ENCODE assay signal across 8 cellular contexts in genomic region chr18:35005963-35006577, GRCh38. TPM values are rescaled to one million over a fixed set of nuclear protein-coding genes. Genes with fewer than 3 reads are reported as not detected.
DNase-seq lines count a peak whose midpoint lies in the region; ATAC-seq, FAIRE-seq and TF ChIP-seq lines count a peak whose summit lies in the region.

No MANE protein-coding gene starts in this region.

- H3K27me3 ChIP-seq in GM12878 (replicated peaks in 1 of 2; ENCODE audit: control insufficient read depth in 2 of 2, insufficient read depth in 2 of 2, low read length in 1 of 2) = no peaks in the 10 kb centered on the region
- H3K27me3 ChIP-seq in spleen (replicated peaks in 1 of 7) = no peaks in the 10 kb centered on the region

- intact Hi-C loops in GM12878 (cut with micrococcal nuclease; ENCODE audit: unreplicated experiment) (loop anchor here (1.0 to 5.0 kb wide), 3 partner anchors 138 to 349 kb away; no protein-coding TSS in a partner anchor), spleen (cut with DNase I; ENCODE audit: low total_unique reads) (loop anchor here (5.0 to 10.0 kb wide), 2 partner anchors 136 to 349 kb away; no protein-coding TSS in a partner anchor)

- H3K4me1 ChIP-seq in GM12878 (ENCODE audit: control insufficient read depth, insufficient read depth, low read length) (no peaks in the 10 kb centered on the region), spleen (peaks cover 0 to 8% (median 0%) of the 10 kb centered on the region in 6 donors)

- RAD21 ChIA-PET in GM12878 (lab: Charles Lee; ENCODE audit: unreplicated experiment) = interaction anchor here (1.0 to 1.9 kb wide), 10 partner anchors 12 to 349 kb away, joined by 3 to 29 read pairs (median 4); no protein-coding TSS in a partner anchor

- H2AFZ ChIP-seq in GM12878 (ENCODE audit: control insufficient read depth, low read depth, low read length) = no peak overlapping the region

- peak; percentile 53 for DNase-seq in DMS153 treated with DMSO at 0.1 percent for 48 hours (lab: John Stamatoyannopoulos, UW; ENCODE audit: unreplicated experiment)
- peak; percentile 49 to 80 for DNase-seq in NCI-H524 (lab: John Stamatoyannopoulos, UW)
- DNase-seq in GM12878 (ENCODE audit: low read depth, low spot score) = no peak
- peak; percentile 28 for DNase-seq in iPS DF 19.7 (ENCODE audit: low read depth, low spot score)
- no peak for DNase-seq in spleen
- no peak for DNase-seq in COLO668 (lab: John Stamatoyannopoulos, UW; ENCODE audit: unreplicated experiment)

- no peak for TF ChIP-seq POLR2A in GM12878 (IDR thresholded peaks at IDR 0.05; ENCODE audit: low read depth, low read length)
- TF ChIP-seq POLR2A in spleen (IDR thresholded peaks at IDR 0.05) = no peak

- H3K36me3 ChIP-seq in GM12878 (ENCODE audit: control insufficient read depth in 2 of 2, insufficient read depth in 2 of 2, low read length in 1 of 2) (no peaks in the 10 kb centered on the region), spleen (no peaks in the 10 kb centered on the region)

- H3K9me3 ChIP-seq in GM12878 (replicated peaks; ENCODE audit: control insufficient read depth, insufficient read depth, low read length) (no peaks in the 10 kb centered on the region), spleen (no peaks in the 10 kb centered on the region)

- POLR2A ChIA-PET in GM12878 (lab: Charles Lee) = no interaction called here

- H3K4me3 ChIP-seq in GM12878 = no peak overlapping the region
- no peak overlapping the region for H3K4me3 ChIP-seq in spleen

- TF ChIP-seq RAD21 in GM12878 (IDR thresholded peaks at IDR 0.05; ENCODE audit: insufficient read depth, low read depth, low read length) = peak; percentile 89

- TF ChIP-seq CTCF in GM12878 (IDR thresholded peaks at IDR 0.05 in 2 of 3, conservative IDR thresholded peaks at IDR 0.05 in 1 of 3; ENCODE audit: control insufficient read depth in 2 of 3, extremely low read depth in 1 of 3, insufficient read depth in 1 of 3, low read depth in 3 of 3, low read length in 3 of 3) (peak; percentile 44 to 64 (median 49); a peak in 4 of 6 replicates), spleen (IDR thresholded peaks at IDR 0.05 in 8 of 11, conservative IDR thresholded peaks at IDR 0.05 in 3 of 11) (peak; percentile 40 to 72 (median 63))

- no TSS peak for BruUV-seq in GM12878 (replicated peaks; lab: Mats Ljungman, UMichigan)

- in situ Hi-C loops in GM12878 (cut with MboI) = loop anchor here (10.0 kb wide), 1 partner anchor 139 kb away; no protein-coding TSS in a partner anchor

- H4K20me1 ChIP-seq in GM12878 (ENCODE audit: control insufficient read depth, insufficient read depth) = no peaks in the 10 kb centered on the region

- ATAC-seq in GM19395 (IDR thresholded peaks at IDR 0.05; ENCODE audit: unreplicated experiment) (peak; percentile 92), HG03442 (IDR thresholded peaks at IDR 0.05; ENCODE audit: unreplicated experiment) (peak; percentile 77), GM12878 (peak; percentile 95)

- no peak overlapping the region for H3K9ac ChIP-seq in GM12878 (ENCODE audit: control insufficient read depth, insufficient read depth, low read length)

- H3K4me2 ChIP-seq in GM12878 (ENCODE audit: control insufficient read depth, insufficient read depth) = no peak overlapping the region

- no peaks in the 10 kb centered on the region for H3K79me2 ChIP-seq in GM12878 (ENCODE audit: control insufficient read depth, insufficient read depth, low read length)

- FAIRE-seq in GM12878 (lab: Jason Lieb, UNC) = peak; percentile 88

- no peak for TF ChIP-seq EP300 in GM12878 (IDR thresholded peaks at IDR 0.05; ENCODE audit: borderline replicate concordance in 1 of 2, control insufficient read depth in 1 of 2, low read depth in 2 of 2, low read length in 2 of 2)

- CTCF ChIA-PET in GM12878 (lab: Yijun Ruan, JAX) = interaction anchor here (0.7 to 2.8 kb wide), 24 partner anchors 10 to 380 kb away, joined by 3 to 52 read pairs (median 4); partner anchors contain the start of gene MAPRE2

- SMC1A ChIA-PET in GM12878 (lab: Charles Lee; ENCODE audit: uncharacterized antibody, unreplicated experiment) = interaction anchor here (0.5 to 4.6 kb wide), 19 partner anchors 12 to 653 kb away, joined by 3 to 55 read pairs (median 4); partner anchors contain the start of gene MAPRE2

- 57% methylated on average over 7 of the region's 7 CpGs for WGBS in GM12878 (ENCODE audit: insufficient coverage, insufficient replicate concordance, low lambda C conversion rate, missing lambda C conversion rate)
- WGBS in spleen, 5 donors = 60 to 72% (median 65%) methylated on average over 7 of the region's 7 CpGs

- H3K27ac ChIP-seq in GM12878 (ENCODE audit: control insufficient read depth, insufficient read depth) (no peak overlapping the region), spleen (no peak overlapping the region)

TF ChIP-seq in GM12878, 131 proteins besides CTCF, POLR2A, EP300 and RAD21:
- TF ChIP-seq SMC3 (IDR thresholded peaks at IDR 0.05; ENCODE audit: borderline replicate concordance, low read length) = peak; percentile 81
- no peak for TF ChIP-seq BACH1 (IDR thresholded peaks at IDR 0.05; ENCODE audit: borderline replicate concordance)
- TF ChIP-seq ELK1 (IDR thresholded peaks at IDR 0.05; ENCODE audit: low read depth, low read length) = 0 out of 2 replicates have a peak, but pooled peaks have one; percentile 19

RNA-seq across cellular contexts. Expression of gene MAPRE2, which starts 35.1 kb away (rescaled TPM):
- 39.7 and 46.4 TPM in 2 replicates for total RNA-seq in GM12878 (2013; cell fraction: nucleolus; rRNA removed)
- total RNA-seq in GM12878 (2014; rRNA removed) (20.9 and 22.4 TPM in 2 replicates), GM12878 (2014; rRNA removed; fragmentation: Illumina TruSeq; extraction: Trizol) (18.7 and 18.9 TPM in 2 replicates), GM12878 (2021) (23.9 and 27.9 TPM in 2 replicates), spleen (10 to 100 TPM; 42.6 to 62.9 (median 50.2) TPM)
- polyA plus RNA-seq in GM12878 (2011; ENCODE audit: low read depth) = 9.5 TPM
- polyA plus RNA-seq in GM12878 (2011; rRNA removed) (50.6 and 63.4 TPM in 2 replicates), GM12878 (2014; fragmentation: Illumina TruSeq; extraction: Trizol) (28.5 and 39.8 TPM in 2 replicates), GM12878 (2014; fragmentation: Nextera tagmentation; extraction: Ambion mirVana) (10 to 100 TPM; 11.0 to 16.3 TPM), GM12878 (2014; rRNA removed) (26.7 and 32.3 TPM in 2 replicates), GM12878 (2016; fragmentation: Nextera tagmentation; extraction: Ambion mirVana) (10 to 100 TPM; 24.0 to 25.0 TPM), spleen (10 to 100 TPM; 18.8 to 21.5 (median 20.6) TPM)
- polyA plus RNA-seq in GM12878 (2011; cell fraction: cytosol; rRNA removed) = 30.0 and 31.6 TPM in 2 replicates
- polyA plus RNA-seq in GM12878 (2011; cell fraction: nucleus; rRNA removed) = 24.9 and 37.2 TPM in 2 replicates
- polyA plus RNA-seq in GM12878 (2012) = 11.7 and 13.4 TPM in 2 replicates
- polyA minus RNA-seq in GM12878 (2011; rRNA and poly(A)+ RNA removed) = 33.8 and 41.5 TPM in 2 replicates
- 11.5 and 12.0 TPM in 2 replicates for polyA minus RNA-seq in GM12878 (2011; cell fraction: cytosol; rRNA and poly(A)+ RNA removed)
- 19.8 and 37.9 TPM in 2 replicates for polyA minus RNA-seq in GM12878 (2011; cell fraction: nucleus; rRNA and poly(A)+ RNA removed)

Comparison
In these comparisons a context has a peak if more than half of its experiments do, and no peak if none do; other contexts are left out.
1. DNase-seq: peak in DMS153 treated with DMSO at 0.1 percent for 48 hours (single experiment), NCI-H524 (2 of 2) and iPS DF 19.7 (single experiment); none in GM12878 (single experiment), spleen (single experiment) and COLO668 (single experiment).
2. Peak in every context shown above with its lines, with median percentiles within 50 percentile points of each other: ATAC-seq.